Comparison of ENCODE assay signal across 8 cellular contexts in the genomic region with DNA sequence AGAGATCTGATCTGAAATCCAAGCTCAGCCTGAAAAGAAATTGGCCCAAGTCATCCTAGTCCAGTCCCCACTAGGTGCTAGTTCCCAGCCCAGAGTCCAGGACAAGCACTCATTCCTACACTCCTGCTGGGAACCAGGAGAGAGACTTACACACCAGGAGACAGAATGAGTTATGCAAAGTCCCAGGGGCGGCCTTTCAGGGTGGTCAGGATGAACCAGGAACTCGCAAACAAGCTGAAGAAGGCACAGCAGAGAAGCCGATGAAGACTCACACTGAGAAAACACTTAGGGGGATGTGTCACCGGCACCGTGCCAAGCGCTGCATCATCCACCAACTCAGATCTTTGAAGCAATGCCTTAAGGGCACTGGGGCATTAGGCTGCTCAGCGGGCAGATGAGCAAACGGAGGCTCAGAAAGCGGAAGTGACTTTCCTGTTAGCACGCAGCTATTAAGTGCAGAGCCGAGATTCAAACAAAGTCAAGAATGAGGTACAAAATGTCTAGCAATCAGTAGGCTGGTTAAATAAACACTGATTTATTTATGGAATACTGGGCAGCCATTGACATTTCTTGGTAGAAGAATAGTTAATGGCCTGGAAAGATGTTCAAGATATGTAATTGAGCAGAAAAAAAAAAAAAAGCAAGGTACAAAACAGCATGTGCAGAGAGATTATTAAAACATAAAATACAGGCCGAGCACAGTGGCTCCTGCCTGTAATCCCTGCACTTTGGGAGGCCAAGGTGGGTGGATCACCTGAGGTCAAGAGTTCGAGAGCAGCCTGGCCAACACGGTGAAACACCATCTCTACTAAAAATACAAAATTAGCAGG.
A peak's percentile ranks its signal among the peaks of the same experiment; 100 is the strongest.
DNase-seq lines count a peak whose midpoint lies in the region; ATAC-seq and TF ChIP-seq lines count a peak whose summit lies in the region.

No MANE protein-coding gene starts in this region.

- no peak overlapping the region for H3K4me3 ChIP-seq in fibroblast of villous mesenchyme (ENCODE audit: low read depth, low read length)

- TF ChIP-seq CTCF in fibroblast of villous mesenchyme (IDR thresholded peaks at IDR 0.05; ENCODE audit: insufficient read depth, low read depth, low read length), result no peak

- intact Hi-C loops in sciatic nerve (cut with DNase I), result no loop called here

- peak; percentile 23 for DNase-seq in NCI-H2196 (lab: John Stamatoyannopoulos, UW; ENCODE audit: unreplicated experiment)
- DNase-seq in NCI-H2196 treated with DMSO at 0.1 percent for 48 hours (lab: John Stamatoyannopoulos, UW; ENCODE audit: unreplicated experiment), result no peak
- peak; percentile 77 for DNase-seq in NOMO-1 treated with dmso at 0.1 percent for 144 hours (lab: John Stamatoyannopoulos, UW; ENCODE audit: unreplicated experiment)
- DNase-seq in activated T-cell treated with anti-CD3 and anti-CD28 coated beads for 48 hours (ENCODE audit: low read depth), result peak; percentile 77
- peak; percentile 91 for DNase-seq in fibroblast of villous mesenchyme (ENCODE audit: low read depth)
- DNase-seq in sciatic nerve (ENCODE audit: low spot score), result peak; percentile 80
- DNase-seq in NCI-H774 (lab: John Stamatoyannopoulos, UW), result no peak

- ATAC-seq in HG03060 (IDR thresholded peaks at IDR 0.05; ENCODE audit: low read depth, unreplicated experiment), result peak; percentile 64
- peak; percentile 43 for ATAC-seq in sciatic nerve

Comparison
In these comparisons a context has a peak if more than half of its experiments do, and no peak if none do; other contexts are left out.
1. DNase-seq: peak in NCI-H2196 (single experiment), NOMO-1 treated with dmso at 0.1 percent for 144 hours (single experiment), activated T-cell treated with anti-CD3 and anti-CD28 coated beads for 48 hours (single experiment), fibroblast of villous mesenchyme (single experiment) and sciatic nerve (single experiment); none in NCI-H2196 treated with DMSO at 0.1 percent for 48 hours (single experiment) and NCI-H774 (single experiment).